Comparison of ENCODE assay signal across 9 cellular contexts in the genomic region with DNA sequence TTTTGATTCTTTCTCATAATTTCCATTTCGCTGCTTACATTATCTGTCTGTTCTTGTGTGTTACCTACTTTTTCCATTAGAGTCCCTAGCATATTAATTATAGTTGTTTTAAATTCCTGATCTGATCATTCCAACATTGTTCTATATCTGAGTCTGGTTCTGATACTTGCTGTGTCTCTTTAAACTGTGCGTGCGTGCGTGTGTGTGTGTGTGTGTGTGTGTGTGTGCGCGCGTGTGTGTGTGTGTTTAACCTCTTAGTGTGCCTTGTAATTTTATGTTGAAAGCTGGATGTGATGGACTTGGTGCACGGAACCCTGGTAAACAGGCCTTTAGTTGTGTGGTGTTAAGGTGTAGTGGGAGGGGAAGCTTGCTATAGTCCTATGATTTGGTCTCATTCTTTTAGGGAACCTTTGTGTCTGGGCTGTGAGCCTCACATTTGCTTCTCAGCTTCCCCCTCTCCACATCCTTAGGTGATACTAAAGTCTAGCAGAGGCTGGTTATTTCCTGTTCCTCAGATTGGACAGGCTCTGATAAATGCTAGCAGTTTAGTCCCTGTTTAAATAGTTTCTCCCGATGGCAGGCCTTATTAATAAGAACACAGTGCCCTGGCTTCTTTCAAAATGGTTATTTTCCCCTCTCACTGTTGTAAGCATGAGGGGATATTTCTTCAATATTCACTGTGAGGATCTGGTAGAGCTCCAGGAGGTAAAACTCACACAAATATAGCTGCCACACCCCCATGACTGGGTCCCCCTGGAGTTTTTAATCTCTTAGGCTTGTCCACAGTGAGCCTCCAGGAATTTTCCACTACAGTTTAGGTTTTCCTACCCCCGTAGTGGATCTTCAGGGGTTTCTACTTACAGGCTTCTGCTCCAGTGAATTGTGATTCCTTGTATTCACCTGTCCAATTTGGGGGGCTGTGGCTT.
A peak's percentile ranks its signal among the peaks of the same experiment; 100 is the strongest.
DNase-seq lines count a peak whose midpoint lies in the region; ATAC-seq and TF ChIP-seq lines count a peak whose summit lies in the region.
"Had no signal": no experiment of that assay in that cellular context is flagged by ENCODE, and none has a peak within 500 bp of the region (broad histone marks: within the 10 kb centered on the region; RNA-seq: fewer than 3 reads in every experiment).

No MANE protein-coding gene starts in this region.

- H3K27ac Mint-ChIP-seq in brain (peak overlapping the region in 4 of 5 experiments; percentile 16 to 95 (median 86)), natural killer cell (peak overlapping the region; percentile 64 to 72)

- H3K9me3 Mint-ChIP-seq in brain (peaks cover 8 to 17% (median 9%) of the 10 kb centered on the region in 5 experiments), natural killer cell (no peaks in the 10 kb centered on the region)

- H3K4me3 Mint-ChIP-seq in brain: no peak overlapping the region
- peak overlapping the region; percentile 35 for H3K4me3 Mint-ChIP-seq in natural killer cell

- H3K4me1 Mint-ChIP-seq in brain (peaks cover 47% of the 10 kb centered on the region), natural killer cell (peaks cover 42 to 50% of the 10 kb centered on the region in 2 donors)

- DNase-seq in DMS79 (lab: John Stamatoyannopoulos, UW) (peak; percentile 36), MV-4-11 (lab: John Stamatoyannopoulos, UW) (peak; percentile 9), natural killer cell (no peak), T-helper 9 cell (no peak), hippocampal formation (lab: John Stamatoyannopoulos, UW) (no peak), GF-D8 (lab: John Stamatoyannopoulos, UW) (no peak)
- DNase-seq: T-helper 2 cell had no signal

- no peak for TF ChIP-seq CTCF in brain (conservative IDR thresholded peaks at IDR 0.05)
- no peak for TF ChIP-seq CTCF in natural killer cell (IDR thresholded peaks at IDR 0.05)

- peak in 1 of 3 donors; percentile 37 for ATAC-seq in natural killer cell
- ATAC-seq in HG02938 (IDR thresholded peaks at IDR 0.05; ENCODE audit: unreplicated experiment): no peak

- intact Hi-C loops in natural killer cell (cut with micrococcal nuclease): no loop called here

- H3K27me3 Mint-ChIP-seq in brain (no peaks in the 10 kb centered on the region), natural killer cell (ENCODE audit: low read depth in 2 of 2) (no peaks in the 10 kb centered on the region)

- peaks cover 64% of the 10 kb centered on the region for H3K36me3 Mint-ChIP-seq in brain
- peaks cover 8% of the 10 kb centered on the region for H3K36me3 Mint-ChIP-seq in natural killer cell

Comparison
In these comparisons a context has a peak if more than half of its experiments do, and no peak if none do; other contexts are left out.
1. DNase-seq: peak in DMS79 (single experiment) and MV-4-11 (single experiment); none in natural killer cell (single experiment), T-helper 9 cell (single experiment), hippocampal formation (0 of 2) and GF-D8 (single experiment).